Comparison of ENCODE assay signal across 18 cellular contexts in the genomic region with DNA sequence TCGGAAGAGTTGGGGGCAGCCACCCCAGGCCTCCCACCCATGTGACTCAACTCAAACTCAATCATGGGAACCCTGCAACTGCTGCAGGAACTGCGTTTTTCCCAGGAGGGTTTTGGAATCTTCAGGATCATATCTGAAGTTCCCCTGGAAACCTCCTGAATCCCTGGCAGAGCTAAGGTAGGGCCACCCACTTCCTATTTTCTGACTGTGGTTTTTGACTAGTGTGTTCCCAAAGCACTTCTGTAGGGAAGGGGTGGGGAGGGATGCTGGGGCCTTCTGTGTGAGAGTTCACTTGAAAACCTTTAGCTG.
"Had no signal": no experiment of that assay in that cellular context is flagged by ENCODE, and none has a peak within 500 bp of the region (broad histone marks: within the 10 kb centered on the region; RNA-seq: fewer than 3 reads in every experiment).

No MANE protein-coding gene starts in this region.

- DNase-seq: activated CD4-positive, alpha-beta T cell treated with anti-CD3 and anti-CD28 coated beads, Interleukin-2, amount 50 U/mL, for 48 hours; activated naive CD4-positive, alpha-beta T cell; activated naive CD8-positive, alpha-beta T cell treated with anti-CD3 and anti-CD28 coated beads for 36 hours; amniotic stem cell; foreskin keratinocyte; hypothalamus; midbrain; nephron progenitor cell; SW 1271; T-helper 2 cell had no signal

- ATAC-seq: foreskin keratinocyte had no signal

- H3K27me3 ChIP-seq: cardiac muscle cell, foreskin keratinocyte, right atrium auricular region, transverse colon had no signal

- H3K27ac ChIP-seq: cardiac muscle cell, epithelial cell of prostate, foreskin keratinocyte, prostate gland, right atrium auricular region, suprapubic skin, transverse colon had no signal

- H3K4me3 ChIP-seq: cardiac muscle cell, lung, prostate gland, right atrium auricular region, suprapubic skin, transverse colon had no signal

- H3K4me1 ChIP-seq: foreskin keratinocyte, prostate gland, right atrium auricular region, suprapubic skin, transverse colon had no signal

- H3K36me3 ChIP-seq: cardiac muscle cell, prostate gland, right atrium auricular region, suprapubic skin, transverse colon, WERI-Rb-1 had no signal

- H3K9me3 ChIP-seq: prostate gland, right atrium auricular region, suprapubic skin, transverse colon had no signal
